1 cellular context compared by ENCODE assay signal in genomic region chr13:66933994-66934393, GRCh38.
TF ChIP-seq lines count a peak whose summit lies in the region.

No MANE protein-coding gene starts in this region.

TF ChIP-seq in K562, 482 proteins besides CTCF, POLR2A, EP300 and RAD21 (continued from another document):
- TF ChIP-seq, protein P1, sequence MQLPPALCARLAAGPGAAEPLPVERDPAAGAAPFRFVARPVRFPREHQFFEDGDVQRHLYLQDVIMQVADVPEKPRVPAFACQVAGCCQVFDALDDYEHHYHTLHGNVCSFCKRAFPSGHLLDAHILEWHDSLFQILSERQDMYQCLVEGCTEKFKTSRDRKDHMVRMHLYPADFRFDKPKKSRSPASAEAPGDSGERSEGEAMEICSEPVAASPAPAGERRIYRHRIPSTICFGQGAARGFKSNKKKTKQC (CRISPR knock-in tag; IDR thresholded peaks at IDR 0.05): no peak
- TF ChIP-seq, protein P2, sequence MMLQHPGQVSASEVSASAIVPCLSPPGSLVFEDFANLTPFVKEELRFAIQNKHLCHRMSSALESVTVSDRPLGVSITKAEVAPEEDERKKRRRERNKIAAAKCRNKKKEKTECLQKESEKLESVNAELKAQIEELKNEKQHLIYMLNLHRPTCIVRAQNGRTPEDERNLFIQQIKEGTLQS (IDR thresholded peaks at IDR 0.05): peak; percentile 42
- TF ChIP-seq, protein P2 (CRISPR knock-in tag; conservative IDR thresholded peaks at IDR 0.05): no peak
- TF ChIP-seq KDM2B (CRISPR knock-in tag; IDR thresholded peaks at IDR 0.05) (no peak), SREBF1 (IDR thresholded peaks at IDR 0.05; ENCODE audit: borderline replicate concordance, low read depth, low read length) (no peak), HSF4 (CRISPR knock-in tag; IDR thresholded peaks at IDR 0.05; ENCODE audit: borderline replicate concordance) (no peak), ARID3A (IDR thresholded peaks at IDR 0.05; ENCODE audit: borderline replicate concordance, low read depth, low read length) (no peak), GTF2A2 (tag; IDR thresholded peaks at IDR 0.05) (no peak), JUN (IDR thresholded peaks at IDR 0.05; ENCODE audit: borderline replicate concordance, low read depth, low read length) (no peak), JUN (CRISPR knock-in tag; IDR thresholded peaks at IDR 0.05; ENCODE audit: borderline replicate concordance) (no peak), PRMT5 (CRISPR knock-in tag; IDR thresholded peaks at IDR 0.05) (no peak), ETV5 (CRISPR knock-in tag; IDR thresholded peaks at IDR 0.05; ENCODE audit: low read depth) (no peak), ELF2 (CRISPR knock-in tag; IDR thresholded peaks at IDR 0.05) (no peak), MAFK (IDR thresholded peaks at IDR 0.05; ENCODE audit: low read length) (peak; percentile 74; the same call in 1 of the 2 replicates), ARNT (IDR thresholded peaks at IDR 0.05) (no peak), XRCC3 (IDR thresholded peaks at IDR 0.05) (no peak), E2F6 (IDR thresholded peaks at IDR 0.05; ENCODE audit: borderline replicate concordance in 1 of 2, extremely low read depth in 1 of 2, insufficient read depth in 1 of 2, insufficient read length in 1 of 2, low read depth in 1 of 2, low read length in 1 of 2, poor library complexity in 1 of 2, severe bottlenecking in 1 of 2) (no peak), YY1 (IDR thresholded peaks at IDR 0.05; ENCODE audit: borderline replicate concordance in 1 of 3, control insufficient read depth in 1 of 3, extremely low read depth in 1 of 3, insufficient read depth in 3 of 3, insufficient read length in 1 of 3, insufficient replicate concordance in 2 of 3, low read depth in 1 of 3, low read length in 2 of 3) (peak in 1 of 3 experiments; percentile 48), ZNF695 (CRISPR knock-in tag; IDR thresholded peaks at IDR 0.05) (no peak), ARID1B (IDR thresholded peaks at IDR 0.05) (peak; percentile 61), ZNF347 (CRISPR knock-in tag; IDR thresholded peaks at IDR 0.05; ENCODE audit: low read depth) (no peak), RNF2 (IDR thresholded peaks at IDR 0.05) (no peak), SMARCE1 (IDR thresholded peaks at IDR 0.05) (peak; percentile 25; the same call in 1 of the 2 replicates), DEAF1 (CRISPR knock-in tag; IDR thresholded peaks at IDR 0.05) (no peak), EP400 (IDR thresholded peaks at IDR 0.05) (no peak), NR2C1 (IDR thresholded peaks at IDR 0.05) (no peak), NR2C1 (tag; IDR thresholded peaks at IDR 0.05) (0 out of 2 replicates have a peak, but pooled peaks have one; percentile 12), ILK (tag; IDR thresholded peaks at IDR 0.05; ENCODE audit: borderline replicate concordance, low read depth) (no peak), ETS1 (conservative IDR thresholded peaks at IDR 0.05; ENCODE audit: control insufficient read depth, low read depth, low read length) (no peak), MYBL2 (IDR thresholded peaks at IDR 0.05; ENCODE audit: low read depth) (no peak), MYBL2 (CRISPR knock-in tag; IDR thresholded peaks at IDR 0.05; ENCODE audit: borderline replicate concordance) (no peak), FOSL1 (tag; conservative IDR thresholded peaks at IDR 0.05) (peak; percentile 90), NCOA2 (IDR thresholded peaks at IDR 0.05; ENCODE audit: partially characterized antibody in 2 of 2) (no peak), TAF15 (IDR thresholded peaks at IDR 0.05; ENCODE audit: low read depth, low read length) (no peak), RBM15 (IDR thresholded peaks at IDR 0.05; ENCODE audit: insufficient read depth, low read length) (no peak), ETV6 (IDR thresholded peaks at IDR 0.05; ENCODE audit: borderline replicate concordance in 1 of 2, low read depth in 2 of 2, low read length in 1 of 2) (no peak), ETV6 (CRISPR knock-in tag; IDR thresholded peaks at IDR 0.05; ENCODE audit: borderline replicate concordance) (no peak), KLF6 (CRISPR knock-in tag; IDR thresholded peaks at IDR 0.05; ENCODE audit: borderline replicate concordance) (no peak), BDP1 (IDR thresholded peaks at IDR 0.05; ENCODE audit: insufficient read depth, insufficient read length) (no peak), DLX4 (CRISPR knock-in tag; IDR thresholded peaks at IDR 0.05) (no peak), TEAD4 (IDR thresholded peaks at IDR 0.05; ENCODE audit: low read length) (no peak), TEAD4 (CRISPR knock-in tag; IDR thresholded peaks at IDR 0.05; ENCODE audit: borderline replicate concordance) (no peak), C11orf30 (IDR thresholded peaks at IDR 0.05; ENCODE audit: low read depth) (peak; percentile 92), SIX5 (IDR thresholded peaks at IDR 0.05; ENCODE audit: borderline replicate concordance in 1 of 2, insufficient read depth in 1 of 2, low read depth in 1 of 2, low read length in 2 of 2) (no peak), MAFF (IDR thresholded peaks at IDR 0.05; ENCODE audit: low read length) (peak; percentile 75), ATF1 (CRISPR knock-in tag; IDR thresholded peaks at IDR 0.05) (no peak), ATF1 (tag; IDR thresholded peaks at IDR 0.05) (no peak), GMEB1 (CRISPR knock-in tag; IDR thresholded peaks at IDR 0.05) (no peak), TCF7 (IDR thresholded peaks at IDR 0.05; ENCODE audit: borderline replicate concordance) (no peak)
- TF ChIP-seq, protein P3, sequence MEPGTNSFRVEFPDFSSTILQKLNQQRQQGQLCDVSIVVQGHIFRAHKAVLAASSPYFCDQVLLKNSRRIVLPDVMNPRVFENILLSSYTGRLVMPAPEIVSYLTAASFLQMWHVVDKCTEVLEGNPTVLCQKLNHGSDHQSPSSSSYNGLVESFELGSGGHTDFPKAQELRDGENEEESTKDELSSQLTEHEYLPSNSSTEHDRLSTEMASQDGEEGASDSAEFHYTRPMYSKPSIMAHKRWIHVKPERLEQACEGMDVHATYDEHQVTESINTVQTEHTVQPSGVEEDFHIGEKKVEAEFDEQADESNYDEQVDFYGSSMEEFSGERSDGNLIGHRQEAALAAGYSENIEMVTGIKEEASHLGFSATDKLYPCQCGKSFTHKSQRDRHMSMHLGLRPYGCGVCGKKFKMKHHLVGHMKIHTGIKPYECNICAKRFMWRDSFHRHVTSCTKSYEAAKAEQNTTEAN (CRISPR knock-in tag; IDR thresholded peaks at IDR 0.05): no peak
- TF ChIP-seq, protein P4, sequence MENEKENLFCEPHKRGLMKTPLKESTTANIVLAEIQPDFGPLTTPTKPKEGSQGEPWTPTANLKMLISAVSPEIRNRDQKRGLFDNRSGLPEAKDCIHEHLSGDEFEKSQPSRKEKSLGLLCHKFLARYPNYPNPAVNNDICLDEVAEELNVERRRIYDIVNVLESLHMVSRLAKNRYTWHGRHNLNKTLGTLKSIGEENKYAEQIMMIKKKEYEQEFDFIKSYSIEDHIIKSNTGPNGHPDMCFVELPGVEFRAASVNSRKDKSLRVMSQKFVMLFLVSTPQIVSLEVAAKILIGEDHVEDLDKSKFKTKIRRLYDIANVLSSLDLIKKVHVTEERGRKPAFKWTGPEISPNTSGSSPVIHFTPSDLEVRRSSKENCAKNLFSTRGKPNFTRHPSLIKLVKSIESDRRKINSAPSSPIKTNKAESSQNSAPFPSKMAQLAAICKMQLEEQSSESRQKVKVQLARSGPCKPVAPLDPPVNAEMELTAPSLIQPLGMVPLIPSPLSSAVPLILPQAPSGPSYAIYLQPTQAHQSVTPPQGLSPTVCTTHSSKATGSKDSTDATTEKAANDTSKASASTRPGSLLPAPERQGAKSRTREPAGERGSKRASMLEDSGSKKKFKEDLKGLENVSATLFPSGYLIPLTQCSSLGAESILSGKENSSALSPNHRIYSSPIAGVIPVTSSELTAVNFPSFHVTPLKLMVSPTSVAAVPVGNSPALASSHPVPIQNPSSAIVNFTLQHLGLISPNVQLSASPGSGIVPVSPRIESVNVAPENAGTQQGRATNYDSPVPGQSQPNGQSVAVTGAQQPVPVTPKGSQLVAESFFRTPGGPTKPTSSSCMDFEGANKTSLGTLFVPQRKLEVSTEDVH (IDR thresholded peaks at IDR 0.05; ENCODE audit: low read depth, partially characterized antibody): no peak
